Comparison of ENCODE assay signal across 11 cellular contexts in genomic region chr10:70324341-70324861, GRCh38. TPM values are rescaled to one million over a fixed set of nuclear protein-coding genes. Genes with fewer than 3 reads are reported as not detected.
A peak's percentile ranks its signal among the peaks of the same experiment; 100 is the strongest.
DNase-seq lines count a peak whose midpoint lies in the region; ATAC-seq lines count a peak whose summit lies in the region.
"Had no signal": no experiment of that assay in that cellular context is flagged by ENCODE, and none has a peak within 500 bp of the region (broad histone marks: within the 10 kb centered on the region; RNA-seq: fewer than 3 reads in every experiment).

No MANE protein-coding gene starts in this region.

- H3K4me1 Mint-ChIP-seq in stimulated activated naive B cell treated with anti-CD40 and anti-IgM and Interleukin-4, amounts not matched to agents 10 μg/mL and 1 μg/mL and 100 μg/mL, for 72 hours, result peaks cover 31 to 40% of the 10 kb centered on the region in 2 donors

- intact Hi-C loops in left cardiac atrium (cut with DNase I), result no loop called here

- H3K4me3 Mint-ChIP-seq in stimulated activated naive B cell treated with anti-CD40 and anti-IgM and Interleukin-4, amounts not matched to agents 10 μg/mL and 1 μg/mL and 100 μg/mL, for 72 hours, result no peak overlapping the region

- no peak overlapping the region for H3K27ac Mint-ChIP-seq in stimulated activated naive B cell treated with anti-CD40 and anti-IgM and Interleukin-4, amounts not matched to agents 10 μg/mL and 1 μg/mL and 100 μg/mL, for 72 hours

- peak; percentile 36 to 56 for ATAC-seq in activated CD4-positive, CD25-positive, alpha-beta regulatory T cell treated with anti-CD3 and anti-CD28 coated beads, Interleukin-2, amount 50 U/mL, for 24 hours
- ATAC-seq in HG03442 (IDR thresholded peaks at IDR 0.05; ENCODE audit: unreplicated experiment), result peak; percentile 79
- peak; percentile 18 to 56 for ATAC-seq in left cardiac atrium
- ATAC-seq in stimulated activated naive B cell treated with anti-CD40 and anti-IgM and Interleukin-4, amounts not matched to agents 10 μg/mL and 1 μg/mL and 100 μg/mL, for 72 hours (replicated peaks), result peak; percentile 92 to 93
- no peak for ATAC-seq in GM18867 (IDR thresholded peaks at IDR 0.05; ENCODE audit: unreplicated experiment)

- H3K36me3 Mint-ChIP-seq in stimulated activated naive B cell treated with anti-CD40 and anti-IgM and Interleukin-4, amounts not matched to agents 10 μg/mL and 1 μg/mL and 100 μg/mL, for 72 hours, result no peaks in the 10 kb centered on the region

- no peak for DNase-seq in activated CD4-positive, CD25-positive, alpha-beta regulatory T cell (lab: John Stamatoyannopoulos, UW)
- no peak for DNase-seq in left cardiac atrium
- DNase-seq in stimulated activated naive B cell treated with anti-CD40 and anti-IgM and Interleukin-4, amounts not matched to agents 10 μg/mL and 1 μg/mL and 100 μg/mL, for 72 hours, result peak; percentile 29
- DNase-seq in Kasumi-1 (lab: John Stamatoyannopoulos, UW), result no peak
- no peak for DNase-seq in NCI-H2227 treated with DMSO at 0.1 percent for 48 hours (lab: John Stamatoyannopoulos, UW)
- DNase-seq: SIG-M5 had no signal

- H3K9me3 Mint-ChIP-seq in stimulated activated naive B cell treated with anti-CD40 and anti-IgM and Interleukin-4, amounts not matched to agents 10 μg/mL and 1 μg/mL and 100 μg/mL, for 72 hours, result no peaks in the 10 kb centered on the region

- peaks cover 27 to 28% of the 10 kb centered on the region in 2 donors for H3K27me3 Mint-ChIP-seq in stimulated activated naive B cell treated with anti-CD40 and anti-IgM and Interleukin-4, amounts not matched to agents 10 μg/mL and 1 μg/mL and 100 μg/mL, for 72 hours

RNA-seq across cellular contexts. Expression of gene NPFFR1, which starts 40.6 kb away (rescaled TPM):
- total RNA-seq in left cardiac atrium, result under 1 TPM; 0.05 to 0.12 TPM
- total RNA-seq: glomerular endothelial cell, LHCN-M2 had no signal

RNA-seq across cellular contexts. Expression of gene LRRC20, which starts 58.0 kb away (rescaled TPM):
- 10 to 100 TPM; 17.6 to 43.3 TPM for total RNA-seq in left cardiac atrium
